ENCODE assay signal across 8 cellular contexts in genomic region chr3:101677436-101678286, GRCh38. TPM values are rescaled to one million over a fixed set of nuclear protein-coding genes. Genes with fewer than 3 reads are reported as not detected.
DNase-seq lines count a peak whose midpoint lies in the region; ATAC-seq, FAIRE-seq and TF ChIP-seq lines count a peak whose summit lies in the region.

No MANE protein-coding gene starts in this region.

- H3K27me3 ChIP-seq in BE2C, result no peaks in the 10 kb centered on the region

- POLR2A ChIA-PET in naive thymus-derived CD8-positive, alpha-beta T cell (lab: Charles Lee), result interaction anchor here (0.9 to 5.7 kb wide), 7 partner anchors 9 to 172 kb away, joined by 3 to 111 read pairs (median 20); partner anchors contain the start of genes CEP97, NFKBIZ, NXPE3 and PCNP

- H3K27ac Mint-ChIP-seq in dendritic cell treated with granulocyte-macrophage colony-stimulating factor and Interleukin-4, amounts not matched to agents 40 ng/mL and 50 ng/mL, for 4 days, result peak overlapping the region; percentile 98
- H3K27ac Mint-ChIP-seq in naive thymus-derived CD8-positive, alpha-beta T cell, result peak overlapping the region; percentile 94 to 99 (median 99)

- DNase-seq in BE2C, result peak; percentile 26
- peak; percentile 30 for DNase-seq in NAMALWA (ENCODE audit: low spot score)
- no peak for DNase-seq in naive thymus-derived CD8-positive, alpha-beta T cell
- DNase-seq in GM19239 (ENCODE audit: insufficient read length, low spot score), result no peak
- DNase-seq in activated effector memory CD4-positive, alpha-beta T cell treated with anti-CD3 and anti-CD28 coated beads, Interleukin-2, amount 50 U/mL, for 16 hours, result no peak
- no peak for DNase-seq in UCSD-AML1 (lab: John Stamatoyannopoulos, UW; ENCODE audit: unreplicated experiment)

- H3K9me3 ChIP-seq in BE2C, result no peaks in the 10 kb centered on the region

- no peak for TF ChIP-seq CTCF in BE2C (IDR thresholded peaks at IDR 0.05; ENCODE audit: low read depth, low read length)

- H3K4me1 ChIP-seq in BE2C, result no peaks in the 10 kb centered on the region

- peaks cover 28% of the 10 kb centered on the region for H3K36me3 ChIP-seq in BE2C

- H3K9me3 Mint-ChIP-seq in dendritic cell treated with granulocyte-macrophage colony-stimulating factor and Interleukin-4, amounts not matched to agents 40 ng/mL and 50 ng/mL, for 4 days, result no peaks in the 10 kb centered on the region
- no peaks in the 10 kb centered on the region for H3K9me3 Mint-ChIP-seq in naive thymus-derived CD8-positive, alpha-beta T cell

- intact Hi-C loops in dendritic cell treated with granulocyte-macrophage colony-stimulating factor and Interleukin-4, amounts not matched to agents 40 ng/mL and 50 ng/mL, for 4 days (cut with micrococcal nuclease), result loop anchor here (1.0 to 5.0 kb wide), 5 partner anchors 9 to 1415 kb away; partner anchors contain the start of genes CEP97, NXPE3, RPL24 and TBC1D23

- peak overlapping the region; percentile 93 for H3K4me3 ChIP-seq in BE2C (ENCODE audit: low read depth, low read length)

- H3K4me3 Mint-ChIP-seq in dendritic cell treated with granulocyte-macrophage colony-stimulating factor and Interleukin-4, amounts not matched to agents 40 ng/mL and 50 ng/mL, for 4 days, result peak overlapping the region; percentile 89
- peak overlapping the region; percentile 92 to 99 (median 96) for H3K4me3 Mint-ChIP-seq in naive thymus-derived CD8-positive, alpha-beta T cell

- H3K27me3 Mint-ChIP-seq in dendritic cell treated with granulocyte-macrophage colony-stimulating factor and Interleukin-4, amounts not matched to agents 40 ng/mL and 50 ng/mL, for 4 days, result no peaks in the 10 kb centered on the region
- peaks cover 0 to 2% (median 0%) of the 10 kb centered on the region in 5 donors for H3K27me3 Mint-ChIP-seq in naive thymus-derived CD8-positive, alpha-beta T cell

- H3K36me3 Mint-ChIP-seq in dendritic cell treated with granulocyte-macrophage colony-stimulating factor and Interleukin-4, amounts not matched to agents 40 ng/mL and 50 ng/mL, for 4 days (ENCODE audit: low read depth), result peaks cover 60% of the 10 kb centered on the region
- H3K36me3 Mint-ChIP-seq in naive thymus-derived CD8-positive, alpha-beta T cell, result peaks cover 0 to 42% (median 18%) of the 10 kb centered on the region in 3 donors

- no peak for ATAC-seq in naive thymus-derived CD8-positive, alpha-beta T cell
- no peak for ATAC-seq in GM21576 (IDR thresholded peaks at IDR 0.05; ENCODE audit: unreplicated experiment)

- FAIRE-seq in GM19239 (lab: Jason Lieb, UNC), result no peak

- peaks cover 42% of the 10 kb centered on the region for H3K4me1 Mint-ChIP-seq in dendritic cell treated with granulocyte-macrophage colony-stimulating factor and Interleukin-4, amounts not matched to agents 40 ng/mL and 50 ng/mL, for 4 days (ENCODE audit: low read depth)
- peaks cover 12 to 53% (median 45%) of the 10 kb centered on the region in 4 donors for H3K4me1 Mint-ChIP-seq in naive thymus-derived CD8-positive, alpha-beta T cell

RNA-seq across cellular contexts. Expression of gene ZBTB11, which starts 0.7 kb away (rescaled TPM):
- polyA plus RNA-seq in BE2C (2012; ENCODE audit: insufficient read depth, insufficient read length, low read depth), result 18.6 TPM
- 10 to 100 TPM; 52.7 to 53.1 TPM for total RNA-seq in naive thymus-derived CD8-positive, alpha-beta T cell
- 10 to 100 TPM in 1 of 3 donors, 1 to 10 TPM in 2; 8.6 to 10.9 (median 9.5) TPM for polyA plus RNA-seq in naive thymus-derived CD8-positive, alpha-beta T cell

RNA-seq across cellular contexts. Expression of gene RPL24, which starts 8.9 kb away (rescaled TPM):
- 1,185 TPM for polyA plus RNA-seq in BE2C (2012; ENCODE audit: insufficient read depth, insufficient read length, low read depth)
- 1,000 to 10,000 TPM; 1,519 to 1,530 TPM for total RNA-seq in naive thymus-derived CD8-positive, alpha-beta T cell
- polyA plus RNA-seq in naive thymus-derived CD8-positive, alpha-beta T cell, result 1,000 to 10,000 TPM; 1,202 to 1,552 (median 1,441) TPM

RNA-seq across cellular contexts. Expression of gene CEP97, which starts 46.8 kb away (rescaled TPM):
- 4.7 TPM for polyA plus RNA-seq in BE2C (2012; ENCODE audit: insufficient read depth, insufficient read length, low read depth)
- total RNA-seq in naive thymus-derived CD8-positive, alpha-beta T cell, result 10 to 100 TPM in 1 of 2 experiments, 1 to 10 TPM in 1; 8.4 to 10.5 TPM
- polyA plus RNA-seq in naive thymus-derived CD8-positive, alpha-beta T cell, result 1 to 10 TPM; 1.8 to 5.3 (median 3.5) TPM

Comparison
In these comparisons a context has a peak if more than half of its experiments do, and no peak if none do; other contexts are left out.
1. DNase-seq: peak in BE2C (single experiment) and NAMALWA (single experiment); none in naive thymus-derived CD8-positive, alpha-beta T cell (0 of 10), GM19239 (single experiment), activated effector memory CD4-positive, alpha-beta T cell treated with anti-CD3 and anti-CD28 coated beads, Interleukin-2, amount 50 U/mL, for 16 hours (single experiment) and UCSD-AML1 (single experiment).